In genomic region chr9:118252027-118252426, GRCh38 we compare ENCODE assay signal across 22 cellular contexts.
DNase-seq lines count a peak whose midpoint lies in the region; ATAC-seq, FAIRE-seq and TF ChIP-seq lines count a peak whose summit lies in the region.
"Had no signal": no experiment of that assay in that cellular context is flagged by ENCODE, and none has a peak within 500 bp of the region (broad histone marks: within the 10 kb centered on the region; RNA-seq: fewer than 3 reads in every experiment).

No MANE protein-coding gene starts in this region.

- CTCF ChIA-PET in activated CD8-positive, alpha-beta T cell treated with anti-CD3 and anti-CD28 coated beads, Interleukin-2, amount 10 ng/mL, durations not matched to agents 7 days and 5 days (lab: Charles Lee), result no interaction called here

- POLR2A ChIA-PET in activated CD8-positive, alpha-beta T cell treated with anti-CD3 and anti-CD28 coated beads, Interleukin-2, amount 10 ng/mL, durations not matched to agents 7 days and 5 days (lab: Charles Lee), result no interaction called here

- FAIRE-seq in H54 (lab: Jason Lieb, UNC) (peak; percentile 71), HTR-8/SVneo (lab: Jason Lieb, UNC) (peak; percentile 67), urothelium cell line (lab: Jason Lieb, UNC) (peak; percentile 5)
- FAIRE-seq: A204.1, D721Med, G401.6, GM12891, GM18507 had no signal

- no peak for DNase-seq in H54 (ENCODE audit: insufficient read length, low spot score)
- DNase-seq in HTR-8/SVneo (ENCODE audit: insufficient read length, low spot score), result no peak
- no peak for DNase-seq in urothelium cell line (ENCODE audit: low spot score)
- no peak for DNase-seq in activated CD8-positive, alpha-beta T cell treated with anti-CD3 and anti-CD28 coated beads, Interleukin-2, amount 10 ng/mL, durations not matched to agents 7 days and 5 days
- no peak for DNase-seq in GM13976 (ENCODE audit: low spot score)
- DNase-seq: 8988T; ACHN; BE2C; C1 segment of cervical spinal cord; Calu3; CD4-positive, alpha-beta memory T cell; CD4-positive, CD25-positive, alpha-beta regulatory T cell; CD8-positive, alpha-beta memory T cell; COR-L47; DMS79 treated with DMSO at 0.1 percent for 48 hours; GF-D8 had no signal

- H3K4me3 Mint-ChIP-seq in activated CD8-positive, alpha-beta T cell treated with anti-CD3 and anti-CD28 coated beads, Interleukin-2, amount 10 ng/mL, durations not matched to agents 7 days and 5 days, result no peak overlapping the region
- H3K4me3 Mint-ChIP-seq: CD14-positive monocyte; CD4-positive, alpha-beta memory T cell; CD4-positive, CD25-positive, alpha-beta regulatory T cell; CD8-positive, alpha-beta memory T cell had no signal

- no peak for TF ChIP-seq CTCF in GM13976 (IDR thresholded peaks at IDR 0.05; ENCODE audit: borderline replicate concordance, control extremely low read depth, extremely low read depth, insufficient read depth, missing control alignments)

- ATAC-seq in activated CD8-positive, alpha-beta T cell treated with anti-CD3 and anti-CD28 coated beads, Interleukin-2, amount 10 ng/mL, durations not matched to agents 7 days and 5 days, result no peak

- H3K9me3 Mint-ChIP-seq in activated CD8-positive, alpha-beta T cell treated with anti-CD3 and anti-CD28 coated beads, Interleukin-2, amount 10 ng/mL, durations not matched to agents 7 days and 5 days (ENCODE audit: insufficient read depth), result no peaks in the 10 kb centered on the region

- H3K27ac Mint-ChIP-seq in activated CD8-positive, alpha-beta T cell treated with anti-CD3 and anti-CD28 coated beads, Interleukin-2, amount 10 ng/mL, durations not matched to agents 7 days and 5 days, result no peak overlapping the region
- H3K27ac Mint-ChIP-seq: CD14-positive monocyte; CD4-positive, alpha-beta memory T cell; CD4-positive, CD25-positive, alpha-beta regulatory T cell had no signal

- no peaks in the 10 kb centered on the region for H3K27me3 Mint-ChIP-seq in activated CD8-positive, alpha-beta T cell treated with anti-CD3 and anti-CD28 coated beads, Interleukin-2, amount 10 ng/mL, durations not matched to agents 7 days and 5 days (ENCODE audit: low read depth)
- H3K27me3 Mint-ChIP-seq: CD4-positive, CD25-positive, alpha-beta regulatory T cell; CD8-positive, alpha-beta memory T cell had no signal

- no peaks in the 10 kb centered on the region for H3K4me1 Mint-ChIP-seq in activated CD8-positive, alpha-beta T cell treated with anti-CD3 and anti-CD28 coated beads, Interleukin-2, amount 10 ng/mL, durations not matched to agents 7 days and 5 days (ENCODE audit: low read depth)
- H3K4me1 Mint-ChIP-seq: CD14-positive monocyte; CD4-positive, alpha-beta memory T cell; CD4-positive, CD25-positive, alpha-beta regulatory T cell; CD8-positive, alpha-beta memory T cell had no signal

- in situ Hi-C loops in GM13976 (cut with MboI; ENCODE audit: low sequenced_read_pairs, unreplicated experiment), result no loop called here

- TF ChIP-seq POLR2A in H54 (IDR thresholded peaks at IDR 0.05; ENCODE audit: low read depth, low read length), result no peak

- no peaks in the 10 kb centered on the region for H3K36me3 Mint-ChIP-seq in activated CD8-positive, alpha-beta T cell treated with anti-CD3 and anti-CD28 coated beads, Interleukin-2, amount 10 ng/mL, durations not matched to agents 7 days and 5 days (ENCODE audit: low read depth)
- H3K36me3 Mint-ChIP-seq: CD14-positive monocyte; CD4-positive, alpha-beta memory T cell; CD4-positive, CD25-positive, alpha-beta regulatory T cell had no signal
